8 cellular contexts compared by ENCODE assay signal in genomic region chr5:159049844-159050318, GRCh38. TPM values are rescaled to one million over a fixed set of nuclear protein-coding genes. Genes with fewer than 3 reads are reported as not detected.
DNase-seq lines count a peak whose midpoint lies in the region; ATAC-seq and TF ChIP-seq lines count a peak whose summit lies in the region.

No MANE protein-coding gene starts in this region.

- in situ Hi-C loops in SK-MEL-5 (cut with HindIII; ENCODE audit: low pct_unique_long_range_greater_than_20kb, low sequenced_read_pairs): no loop called here

- peaks cover 0 to 82% (median 42%) of the 10 kb centered on the region in 9 donors for H3K4me1 ChIP-seq in heart right ventricle
- peaks cover 15 to 72% (median 44%) of the 10 kb centered on the region in 6 donors for H3K4me1 ChIP-seq in spleen

- WGBS in heart right ventricle, 2 donors: 7 to 16% methylated on average over 6 of the region's 6 CpGs
- 13 to 18% (median 16%) methylated on average over 6 of the region's 6 CpGs for WGBS in spleen, 5 donors

- ATAC-seq in heart right ventricle: peak; percentile 45 to 77 (median 62)

- H3K36me3 ChIP-seq in heart right ventricle: no peaks in the 10 kb centered on the region
- H3K36me3 ChIP-seq in spleen: no peaks in the 10 kb centered on the region

- TF ChIP-seq POLR2A in spleen (IDR thresholded peaks at IDR 0.05): no peak

- peaks cover 0 to 41% (median 3%) of the 10 kb centered on the region in 7 donors for H3K27me3 ChIP-seq in heart right ventricle
- peaks cover 0 to 33% (median 9%) of the 10 kb centered on the region in 7 donors for H3K27me3 ChIP-seq in spleen (replicated peaks in 1 of 7)

- peak; percentile 16 for DNase-seq in SK-MEL-5 (ENCODE audit: low read depth, low spot score)
- peak in 1 of 2 donors; percentile 27 for DNase-seq in heart right ventricle
- DNase-seq in spleen: no peak
- DNase-seq in NCI-H187 treated with DMSO at 0.1 percent for 48 hours (lab: John Stamatoyannopoulos, UW): no peak
- no peak for DNase-seq in SHP77 (lab: John Stamatoyannopoulos, UW)
- DNase-seq in activated CD4-positive, alpha-beta T cell treated with anti-CD3 and anti-CD28 coated beads for 48 hours: no peak
- no peak for DNase-seq in NCI-H1105 (lab: John Stamatoyannopoulos, UW)

- H3K9me3 ChIP-seq in heart right ventricle (no peaks in the 10 kb centered on the region), spleen (no peaks in the 10 kb centered on the region)

- H3K27ac ChIP-seq in heart right ventricle: peak overlapping the region; percentile 75 to 93 (median 83)
- H3K27ac ChIP-seq in spleen: peak overlapping the region; percentile 58 to 86 (median 78)

- peak; percentile 15; the same call in 1 of the 2 replicates for TF ChIP-seq CTCF in GM12875 (IDR thresholded peaks at IDR 0.05; ENCODE audit: borderline replicate concordance, insufficient read depth, low read depth, low read length)
- peak; percentile 14 to 66 (median 47) for TF ChIP-seq CTCF in heart right ventricle (IDR thresholded peaks at IDR 0.05)
- TF ChIP-seq CTCF in spleen (IDR thresholded peaks at IDR 0.05 in 8 of 11, conservative IDR thresholded peaks at IDR 0.05 in 3 of 11): peak in 9 of 11 experiments; percentile 21 to 66 (median 38)

- H3K4me3 ChIP-seq in GM12875 (ENCODE audit: low read depth, low read length) (no peak overlapping the region), heart right ventricle (peak overlapping the region in 7 of 10 donors; percentile 10 to 51 (median 43)), spleen (peak overlapping the region in 1 of 8 donors; percentile 59)

- intact Hi-C loops in heart right ventricle (cut with DNase I) (loop anchor here in 8 of 10 donors (2.0 to 10.0 kb wide), 8 partner anchors 38 to 353 kb away; partner anchors contain the start of gene EBF1 (in 6 of the 8)), spleen (cut with DNase I; ENCODE audit: low total_unique reads) (no loop called here)

RNA-seq across cellular contexts. Expression of gene EBF1, which starts 49.8 kb away (rescaled TPM):
- 1.1 and 1.4 TPM in 2 replicates for total RNA-seq in SK-MEL-5 (2014; rRNA removed; shearing (Covaris generic))
- 0.76 and 1.2 TPM in 2 replicates for polyA plus RNA-seq in SK-MEL-5 (2015; cell fraction: cytosol; rRNA removed)
- 3.1 and 13.7 TPM in 2 replicates for polyA plus RNA-seq in SK-MEL-5 (2015; cell fraction: nucleus; rRNA removed)
- 10 to 100 TPM in 6 of 10 donors, 1 to 10 TPM in 4; 8.5 to 16.1 (median 11.0) TPM for total RNA-seq in heart right ventricle
- polyA plus RNA-seq in heart right ventricle: 10 to 100 TPM in 1 of 2 donors, 1 to 10 TPM in 1; 3.2 to 10.1 TPM
- total RNA-seq in spleen: 10 to 100 TPM; 19.6 to 56.2 (median 34.8) TPM
- 1 to 10 TPM; 6.8 to 8.8 (median 7.9) TPM for polyA plus RNA-seq in spleen
